Comparison of ENCODE assay signal across 25 cellular contexts in the genomic region with DNA sequence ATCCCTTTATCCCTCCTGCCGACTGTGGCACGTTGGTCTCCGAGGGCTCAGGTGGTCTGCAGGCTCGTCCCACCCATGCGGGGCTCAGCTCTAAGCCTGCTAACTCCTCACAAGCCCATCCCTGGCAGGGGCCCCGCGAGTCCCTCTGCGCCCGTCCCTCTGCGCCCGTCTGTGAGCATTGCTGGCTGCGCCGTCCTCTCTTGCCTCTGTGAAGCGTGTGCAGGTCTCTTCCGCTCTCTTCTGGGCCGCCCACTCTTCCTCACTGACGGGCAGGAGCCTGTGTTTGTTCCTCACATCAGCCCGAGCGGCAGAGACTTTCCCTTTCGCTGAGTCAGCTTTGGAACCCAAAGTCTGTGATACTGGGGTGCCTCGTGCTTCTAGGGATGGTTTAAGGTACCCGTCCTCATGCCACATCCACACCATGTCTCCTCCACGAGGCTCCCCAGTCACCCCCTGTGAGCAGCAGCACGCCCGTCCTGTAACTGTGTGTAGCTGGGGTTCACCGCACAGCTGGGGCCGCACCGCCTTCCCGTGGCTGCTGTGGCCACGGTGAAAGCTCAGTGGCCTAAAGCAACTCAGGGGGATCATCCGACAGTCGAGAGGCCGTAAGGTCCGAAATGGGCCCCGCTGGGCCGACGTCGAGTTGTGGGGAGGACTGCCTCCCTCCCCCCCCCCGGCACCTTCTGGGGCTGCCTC. TPM values are rescaled to one million over a fixed set of nuclear protein-coding genes. Genes with fewer than 3 reads are reported as not detected.
DNase-seq lines count a peak whose midpoint lies in the region; ATAC-seq and TF ChIP-seq lines count a peak whose summit lies in the region.
"Had no signal": no experiment of that assay in that cellular context is flagged by ENCODE, and none has a peak within 500 bp of the region (broad histone marks: within the 10 kb centered on the region; RNA-seq: fewer than 3 reads in every experiment).

No MANE protein-coding gene starts in this region.

- H3K27ac ChIP-seq in right atrium auricular region: no peak overlapping the region
- no peak overlapping the region for H3K27ac ChIP-seq in endodermal cell (ENCODE audit: low read depth, low read length)
- no peak overlapping the region for H3K27ac ChIP-seq in psoas muscle
- H3K27ac ChIP-seq: dorsolateral prefrontal cortex, epithelial cell of prostate, GM23248, hepatocyte, ovary, VCaP had no signal

- 92 to 93% methylated on average over 34 to 38 of the region's 39 CpGs for WGBS in endodermal cell (ENCODE audit: insufficient coverage in 1 of 2, insufficient read length in 1 of 2), 2 experiments
- 79 to 86% (median 80%) methylated on average over 38 to 39 of the region's 39 CpGs for WGBS in psoas muscle, 3 donors

- no peak overlapping the region for H3K4me3 ChIP-seq in right atrium auricular region
- no peak overlapping the region for H3K4me3 ChIP-seq in endodermal cell (ENCODE audit: low read length)
- no peak overlapping the region for H3K4me3 ChIP-seq in psoas muscle
- H3K4me3 ChIP-seq: dorsolateral prefrontal cortex, GM12878, GM23248, hepatocyte, ovary had no signal

- peaks cover 2% of the 10 kb centered on the region for H3K27me3 Mint-ChIP-seq in endodermal cell (ENCODE audit: insufficient read depth)

- intact Hi-C loops in Right ventricle myocardium inferior (cut with DNase I) (loop anchor here (10.0 kb wide), 1 partner anchor 218 kb away; no protein-coding TSS in a partner anchor), psoas muscle (cut with DNase I) (loop anchor here in 1 of 2 donors (2.0 to 10.0 kb wide), 2 partner anchors 284 to 468 kb away; no protein-coding TSS in a partner anchor)

- H3K27ac Mint-ChIP-seq in endodermal cell: no peak overlapping the region
- H3K27ac Mint-ChIP-seq: activated T-helper 2 cell treated with anti-CD3 and anti-CD28 coated beads, Interferon-gamma antibody, Interleukin-2, Interleukin-4, amounts not matched to agents 10 μg/mL and 5 μg/mL and 100 μg/mL, durations not matched to agents 14 hours and 24 hours and 36 hours; CD8-positive, alpha-beta memory T cell; type B pancreatic cell had no signal

- H3K4me1 ChIP-seq in right atrium auricular region (no peaks in the 10 kb centered on the region), endodermal cell (ENCODE audit: control insufficient read depth, insufficient read depth, low read length) (no peaks in the 10 kb centered on the region), psoas muscle (peaks cover under 1% of the 10 kb centered on the region)

- H3K27me3 ChIP-seq in right atrium auricular region (no peaks in the 10 kb centered on the region), endodermal cell (ENCODE audit: control insufficient read depth, insufficient read depth, low read length, poor library complexity, severe bottlenecking) (no peaks in the 10 kb centered on the region), psoas muscle (ENCODE audit: insufficient read depth in 3 of 3, low read length in 2 of 3) (peaks cover 0 to 3% (median 2%) of the 10 kb centered on the region in 3 donors)
- H3K27me3 ChIP-seq: ovary had no signal

- H3K36me3 ChIP-seq in right atrium auricular region (no peaks in the 10 kb centered on the region), endodermal cell (ENCODE audit: control insufficient read depth, insufficient read depth, low read length) (no peaks in the 10 kb centered on the region), psoas muscle (ENCODE audit: insufficient read depth in 1 of 2, low read depth in 1 of 2) (no peaks in the 10 kb centered on the region)
- H3K36me3 ChIP-seq: ovary had no signal

- no peaks in the 10 kb centered on the region for H3K36me3 Mint-ChIP-seq in endodermal cell (ENCODE audit: low read depth)
- H3K36me3 Mint-ChIP-seq: CD8-positive, alpha-beta memory T cell; type B pancreatic cell had no signal

- H3K4me3 Mint-ChIP-seq in endodermal cell: no peak overlapping the region
- H3K4me3 Mint-ChIP-seq: type B pancreatic cell had no signal

- ATAC-seq in Right ventricle myocardium inferior (no peak), psoas muscle (no peak), GM21619 (IDR thresholded peaks at IDR 0.05; ENCODE audit: unreplicated experiment) (no peak), HG02642 (IDR thresholded peaks at IDR 0.05; ENCODE audit: poor library complexity, unreplicated experiment) (no peak)
- ATAC-seq: GM12878 had no signal

- H3K9me3 Mint-ChIP-seq in endodermal cell: peaks cover 11% of the 10 kb centered on the region
- H3K9me3 Mint-ChIP-seq: type B pancreatic cell had no signal

- H3K4me1 Mint-ChIP-seq in endodermal cell: no peaks in the 10 kb centered on the region

- peak; percentile 50 for DNase-seq in Right ventricle myocardium inferior (ENCODE audit: missing footprints)
- no peak for DNase-seq in right atrium auricular region (ENCODE audit: low spot score)
- peak; percentile 17 for DNase-seq in RPMI8226
- peak; percentile 36 for DNase-seq in endodermal cell
- peak; percentile 4 to 39 for DNase-seq in psoas muscle
- DNase-seq in NCI-H2081 (lab: John Stamatoyannopoulos, UW): no peak
- DNase-seq: anterior cingulate cortex; central memory CD4-positive, alpha-beta T cell; GM23248; NCI-H2171 treated with DMSO at 0.1 percent for 48 hours had no signal

- H3K9ac ChIP-seq in endodermal cell (ENCODE audit: extremely low read depth, low read length, poor library complexity, severe bottlenecking): no peak overlapping the region
- H3K9ac ChIP-seq: GM23248 had no signal

- TF ChIP-seq CTCF in right atrium auricular region (IDR thresholded peaks at IDR 0.05) (no peak), endodermal cell (conservative IDR thresholded peaks at IDR 0.05) (no peak), psoas muscle (IDR thresholded peaks at IDR 0.05) (no peak)

- no peaks in the 10 kb centered on the region for H3K9me3 ChIP-seq in right atrium auricular region
- peaks cover 4% of the 10 kb centered on the region for H3K9me3 ChIP-seq in endodermal cell (ENCODE audit: control insufficient read depth, low read length)
- H3K9me3 ChIP-seq in psoas muscle: no peaks in the 10 kb centered on the region
- H3K9me3 ChIP-seq: ovary had no signal

RNA-seq across cellular contexts. Expression of gene ADGRA1, which starts 35.5 kb away (rescaled TPM):
- total RNA-seq in Right ventricle myocardium inferior (not detected), right atrium auricular region (under 1 TPM; 0.11 to 0.51 TPM), endodermal cell (1 to 10 TPM in 1 of 2 donors, under 1 TPM in 1; 0.24 to 1.0 TPM), psoas muscle (under 1 TPM in 3 of 4 donors, not detected in 1; 0.06 to 0.84 (median 0.44) TPM)
- 5.6 TPM for polyA plus RNA-seq in endodermal cell (2013, experiment 1 of 2)
- polyA plus RNA-seq in endodermal cell (2013, experiment 2 of 2): 6.9 TPM
- under 1 TPM in 2 of 3 donors, not detected in 1; 0.05 to 0.08 TPM for polyA plus RNA-seq in psoas muscle
- total RNA-seq: activated CD8-positive, alpha-beta memory T cell treated with anti-CD3 and anti-CD28 coated beads for 36 hours; activated T-helper 2 cell treated with anti-CD3 and anti-CD28 coated beads, Interferon-gamma antibody, Interleukin-2, Interleukin-4, amounts not matched to agents 10 μg/mL and 5 μg/mL and 100 μg/mL, durations not matched to agents 14 hours and 24 hours and 36 hours; CD8-positive, alpha-beta memory T cell; fibroblast of villous mesenchyme; GM12878; GM23248; SK-MEL-5 had no signal
- polyA plus RNA-seq: CD8-positive, alpha-beta memory T cell; GM12878; GM23248; hepatocyte; keratinocyte; ovary had no signal

RNA-seq across cellular contexts. Expression of gene KNDC1, which starts 36.8 kb away (rescaled TPM):
- not detected for total RNA-seq in Right ventricle myocardium inferior
- total RNA-seq in right atrium auricular region: 1 to 10 TPM in 1 of 2 donors, under 1 TPM in 1; 0.59 to 1.8 TPM
- total RNA-seq in endodermal cell: 1 to 10 TPM; 6.5 to 9.6 TPM
- polyA plus RNA-seq in endodermal cell (2013, experiment 1 of 2): 7.3 TPM
- polyA plus RNA-seq in endodermal cell (2013, experiment 2 of 2): 4.6 TPM
- under 1 TPM in 1 of 4 donors, not detected in 3; 0.10 TPM for total RNA-seq in psoas muscle
- under 1 TPM in 2 of 3 donors, not detected in 1; under 0.01 to 0.01 TPM for polyA plus RNA-seq in psoas muscle
- total RNA-seq: CD8-positive, alpha-beta memory T cell had no signal

Comparison
In these comparisons a context has a peak if more than half of its experiments do, and no peak if none do; other contexts are left out.
1. DNase-seq: peak in Right ventricle myocardium inferior (single experiment), RPMI8226 (single experiment), endodermal cell (single experiment) and psoas muscle (2 of 2); none in right atrium auricular region (single experiment) and NCI-H2081 (0 of 2).